ENCODE assay signal across 9 cellular contexts in genomic region chr16:70573451-70574121, GRCh38. TPM values are rescaled to one million over a fixed set of nuclear protein-coding genes. Genes with fewer than 3 reads are reported as not detected.
DNase-seq lines count a peak whose midpoint lies in the region; ATAC-seq and TF ChIP-seq lines count a peak whose summit lies in the region.
"Had no signal": no experiment of that assay in that cellular context is flagged by ENCODE, and none has a peak within 500 bp of the region (broad histone marks: within the 10 kb centered on the region; RNA-seq: fewer than 3 reads in every experiment).

No MANE protein-coding gene starts in this region.

- H3K4me1 Mint-ChIP-seq in activated T-cell treated with anti-CD3 and anti-CD28 coated beads, Interleukin-2, amount 50 U/mL, for 24 hours (ENCODE audit: low read depth): peaks cover 56% of the 10 kb centered on the region
- H3K4me1 Mint-ChIP-seq in endothelial cell (ENCODE audit: unreplicated experiment): peaks cover 29% of the 10 kb centered on the region

- H3K9me3 Mint-ChIP-seq in activated T-cell treated with anti-CD3 and anti-CD28 coated beads, Interleukin-2, amount 50 U/mL, for 24 hours: no peaks in the 10 kb centered on the region
- no peaks in the 10 kb centered on the region for H3K9me3 Mint-ChIP-seq in endothelial cell (ENCODE audit: unreplicated experiment)
- H3K9me3 Mint-ChIP-seq: CD4-positive, CD25-positive, alpha-beta regulatory T cell had no signal

- H3K36me3 ChIP-seq in transverse colon: peaks cover 0 to 46% (median 22%) of the 10 kb centered on the region in 4 donors

- TF ChIP-seq EP300 in transverse colon (IDR thresholded peaks at IDR 0.05; ENCODE audit: low read depth): no peak

- TF ChIP-seq POLR2A in transverse colon (IDR thresholded peaks at IDR 0.05): no peak

- no peak for DNase-seq in activated T-cell treated with anti-CD3 and anti-CD28 coated beads, Interleukin-2, amount 50 U/mL, for 24 hours
- no peak for DNase-seq in activated T-cell treated with anti-CD3 and anti-CD28 coated beads for 4 hours
- DNase-seq in endothelial cell (ENCODE audit: low spot score): no peak
- peak; percentile 74 for DNase-seq in mesenteric fat pad (ENCODE audit: low spot score)
- DNase-seq in transverse colon: no peak
- no peak for DNase-seq in effector CD8-positive, alpha-beta T cell (lab: John Stamatoyannopoulos, UW)
- no peak for DNase-seq in NCI-H1694 (lab: John Stamatoyannopoulos, UW)
- DNase-seq: CD4-positive, CD25-positive, alpha-beta regulatory T cell had no signal

- H3K27me3 ChIP-seq in transverse colon: no peaks in the 10 kb centered on the region

- H3K27me3 Mint-ChIP-seq in activated T-cell treated with anti-CD3 and anti-CD28 coated beads, Interleukin-2, amount 50 U/mL, for 24 hours: no peaks in the 10 kb centered on the region
- peaks cover 5% of the 10 kb centered on the region for H3K27me3 Mint-ChIP-seq in endothelial cell (ENCODE audit: unreplicated experiment)
- H3K27me3 Mint-ChIP-seq: CD4-positive, CD25-positive, alpha-beta regulatory T cell had no signal

- H3K27ac ChIP-seq in transverse colon: peak overlapping the region; percentile 44 to 61 (median 55)

- WGBS in transverse colon (ENCODE audit: low coverage in 1 of 2), 2 donors: 36 to 55% methylated on average over 5 of the region's 5 CpGs

- no peak overlapping the region for H3K4me3 Mint-ChIP-seq in activated T-cell treated with anti-CD3 and anti-CD28 coated beads, Interleukin-2, amount 50 U/mL, for 24 hours
- H3K4me3 Mint-ChIP-seq in endothelial cell (ENCODE audit: unreplicated experiment): peak overlapping the region; percentile 65
- H3K4me3 Mint-ChIP-seq: CD4-positive, CD25-positive, alpha-beta regulatory T cell had no signal

- peaks cover 81% of the 10 kb centered on the region for H3K36me3 Mint-ChIP-seq in activated T-cell treated with anti-CD3 and anti-CD28 coated beads, Interleukin-2, amount 50 U/mL, for 24 hours (ENCODE audit: low read depth)
- H3K36me3 Mint-ChIP-seq in endothelial cell (ENCODE audit: low read depth, unreplicated experiment): peaks cover 29% of the 10 kb centered on the region

- in situ Hi-C loops in transverse colon (cut with MboI; ENCODE audit: low pct_ligation_motif_present in 1 of 4, low pct_unique_long_range_greater_than_20kb in 1 of 4, low sequenced_read_pairs in 3 of 4): no loop called here

- peak overlapping the region; percentile 94 for H3K27ac Mint-ChIP-seq in activated T-cell treated with anti-CD3 and anti-CD28 coated beads, Interleukin-2, amount 50 U/mL, for 24 hours
- peak overlapping the region; percentile 81 for H3K27ac Mint-ChIP-seq in endothelial cell (ENCODE audit: unreplicated experiment)

- intact Hi-C loops in transverse colon (cut with DNase I; ENCODE audit: low total_unique reads): no loop called here

- peaks cover 20 to 40% (median 22%) of the 10 kb centered on the region in 4 donors for H3K4me1 ChIP-seq in transverse colon

- no peak for ATAC-seq in GM19397 (IDR thresholded peaks at IDR 0.05; ENCODE audit: unreplicated experiment)

- H3K4me3 ChIP-seq in transverse colon: no peak overlapping the region

- no peaks in the 10 kb centered on the region for H3K9me3 ChIP-seq in transverse colon

- no peak for TF ChIP-seq CTCF in endothelial cell (IDR thresholded peaks at IDR 0.05; ENCODE audit: unreplicated experiment)
- TF ChIP-seq CTCF in transverse colon (IDR thresholded peaks at IDR 0.05): no peak

RNA-seq across cellular contexts. Expression of gene SF3B3, which starts 50.0 kb away (rescaled TPM):
- total RNA-seq in endothelial cell (ENCODE audit: unreplicated experiment) (228 TPM), mesenteric fat pad (205 TPM), transverse colon (100 to 1,000 TPM in 1 of 4 donors, 10 to 100 TPM in 3; 59.5 to 135 (median 72.8) TPM)

RNA-seq across cellular contexts. Expression of gene COG4, which starts 50.2 kb away (rescaled TPM):
- total RNA-seq in endothelial cell (ENCODE audit: unreplicated experiment) (64.1 TPM), mesenteric fat pad (36.9 TPM), transverse colon (100 to 1,000 TPM in 1 of 4 donors, 10 to 100 TPM in 3; 55.4 to 200 (median 64.0) TPM)
